ENCODE assay signal across 22 cellular contexts in the genomic region with DNA sequence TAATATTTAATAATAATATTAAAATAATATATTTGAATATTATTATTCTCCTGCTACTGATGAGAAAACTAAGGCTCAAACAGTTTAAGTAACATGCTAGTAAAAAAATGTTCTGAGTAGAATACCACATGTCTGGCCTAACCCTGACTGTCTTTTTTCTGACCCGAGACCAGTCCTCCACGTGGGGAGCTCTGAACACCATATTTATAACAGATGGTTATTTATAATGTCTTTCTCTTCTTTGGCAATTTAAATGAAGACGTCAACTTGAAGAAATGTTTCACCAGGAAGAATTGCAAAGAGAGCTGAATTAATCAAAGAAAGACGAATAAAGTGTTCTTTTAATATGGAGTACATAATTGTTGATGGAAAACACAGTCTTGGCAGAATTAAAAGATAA.
DNase-seq lines count a peak whose midpoint lies in the region; ATAC-seq and TF ChIP-seq lines count a peak whose summit lies in the region.
"Had no signal": no experiment of that assay in that cellular context is flagged by ENCODE, and none has a peak within 500 bp of the region (broad histone marks: within the 10 kb centered on the region; RNA-seq: fewer than 3 reads in every experiment).

No MANE protein-coding gene starts in this region.

- H3K27ac Mint-ChIP-seq in WTC11 (no peak overlapping the region), mesothelial cell of epicardium (peak overlapping the region; percentile 79)
- H3K27ac Mint-ChIP-seq: activated CD4-positive, alpha-beta T cell treated with anti-CD3 and anti-CD28 coated beads, Interleukin-2, amount 10 ng/mL, durations not matched to agents 7 days and 5 days; activated T-helper 2 cell treated with anti-CD3 and anti-CD28 coated beads, Interferon-gamma antibody, Interleukin-2, Interleukin-4, amounts not matched to agents 10 μg/mL and 5 μg/mL and 100 μg/mL, durations not matched to agents 14 hours and 24 hours and 36 hours; T-cell had no signal

- H3K9me3 ChIP-seq in subcutaneous abdominal adipose tissue (ENCODE audit: control insufficient read depth in 5 of 5, low read length in 5 of 5) = no peaks in the 10 kb centered on the region
- H3K9me3 ChIP-seq: mucosa of descending colon, neutrophil had no signal

- H3K9ac ChIP-seq in subcutaneous abdominal adipose tissue (ENCODE audit: low read length in 5 of 5) = no peak overlapping the region

- H3K9me3 Mint-ChIP-seq in WTC11 (0 out of 2 replicates have a peak, but pooled peaks cover 4% of the 10 kb centered on the region), mesothelial cell of epicardium (no peaks in the 10 kb centered on the region)
- H3K9me3 Mint-ChIP-seq: activated CD4-positive, alpha-beta T cell treated with anti-CD3 and anti-CD28 coated beads, Interleukin-2, amount 10 ng/mL, durations not matched to agents 7 days and 5 days; activated T-helper 2 cell treated with anti-CD3 and anti-CD28 coated beads, Interferon-gamma antibody, Interleukin-2, Interleukin-4, amounts not matched to agents 10 μg/mL and 5 μg/mL and 100 μg/mL, durations not matched to agents 14 hours and 24 hours and 36 hours; central memory CD8-positive, alpha-beta T cell; T-cell had no signal

- POLR2A ChIA-PET in WTC11 (lab: Charles Lee) = no interaction called here

- TF ChIP-seq CTCF in WTC11 (IDR thresholded peaks at IDR 0.05) (no peak), mesothelial cell of epicardium (IDR thresholded peaks at IDR 0.05; ENCODE audit: unreplicated experiment) (no peak)

- no peak for DNase-seq in WTC11 (ENCODE audit: low spot score)
- DNase-seq in fibroblast of gingiva (ENCODE audit: low read depth) = peak; percentile 75
- DNase-seq in mesothelial cell of epicardium (ENCODE audit: low spot score in 2 of 2, unreplicated experiment in 2 of 2) = no peak
- DNase-seq in NCI-H1436 treated with DMSO at 0.1 percent for 48 hours (lab: John Stamatoyannopoulos, UW) = no peak
- DNase-seq in hypothalamus (lab: John Stamatoyannopoulos, UW) = no peak
- no peak for DNase-seq in dermis blood vessel endothelial cell
- DNase-seq: activated CD4-positive, alpha-beta T cell treated with anti-CD3 and anti-CD28 coated beads, Interleukin-2, amount 10 ng/mL, durations not matched to agents 7 days and 5 days; DMS 273 treated with DMSO at 0.1 percent for 48 hours; effector memory CD4-positive, alpha-beta T cell; foreskin keratinocyte; mucosa of descending colon; NCI-H1105 treated with DMSO at 0.1 percent for 48 hours; NCI-H2107; NCI-H524; stimulated activated CD4-positive, alpha-beta T cell treated with anti-CD3 and anti-CD28 coated beads, Interleukin-2, amount 100 ng/mL, for 24 hours; stimulated activated naive CD4-positive, alpha-beta T cell treated with Interleukin-2 at 50 U/mL for 16 hours; T-cell had no signal

- no peaks in the 10 kb centered on the region for H3K36me3 Mint-ChIP-seq in WTC11
- no peaks in the 10 kb centered on the region for H3K36me3 Mint-ChIP-seq in mesothelial cell of epicardium
- H3K36me3 Mint-ChIP-seq: T-cell had no signal

- H3K4me3 Mint-ChIP-seq in WTC11 = no peak overlapping the region
- no peak overlapping the region for H3K4me3 Mint-ChIP-seq in mesothelial cell of epicardium
- H3K4me3 Mint-ChIP-seq: activated CD4-positive, alpha-beta T cell treated with anti-CD3 and anti-CD28 coated beads, Interleukin-2, amount 10 ng/mL, durations not matched to agents 7 days and 5 days; central memory CD8-positive, alpha-beta T cell; T-cell had no signal

- no peaks in the 10 kb centered on the region for H3K27me3 ChIP-seq in subcutaneous abdominal adipose tissue (ENCODE audit: control insufficient read depth in 5 of 5, insufficient read depth in 4 of 5, low read length in 5 of 5)
- H3K27me3 ChIP-seq: foreskin keratinocyte, neutrophil had no signal

- H3K27me3 Mint-ChIP-seq in WTC11 (ENCODE audit: low read depth) (no peaks in the 10 kb centered on the region), mesothelial cell of epicardium (ENCODE audit: low read depth) (peaks cover 3% of the 10 kb centered on the region)

- peaks cover 3 to 49% (median 41%) of the 10 kb centered on the region in 5 donors for H3K4me1 ChIP-seq in subcutaneous abdominal adipose tissue (ENCODE audit: control insufficient read depth in 5 of 5, insufficient read depth in 5 of 5, low read length in 5 of 5)

- CTCF ChIA-PET in WTC11 (lab: Charles Lee) = no interaction called here

- no peak overlapping the region for H3K4me3 ChIP-seq in subcutaneous abdominal adipose tissue (ENCODE audit: low read depth in 1 of 5, low read length in 5 of 5)
- H3K4me3 ChIP-seq: mucosa of descending colon had no signal

- H3K4me1 Mint-ChIP-seq in WTC11 (peaks cover 32% of the 10 kb centered on the region), mesothelial cell of epicardium (peaks cover 41% of the 10 kb centered on the region)

- H3K27ac ChIP-seq in subcutaneous abdominal adipose tissue (ENCODE audit: low read depth, low read length) = peak overlapping the region; percentile 63
- H3K27ac ChIP-seq: foreskin keratinocyte, neutrophil had no signal

- ATAC-seq in WTC11 = no peak
- no peak for ATAC-seq in GM19467 (IDR thresholded peaks at IDR 0.05; ENCODE audit: unreplicated experiment)
- ATAC-seq: foreskin keratinocyte, mucosa of descending colon, T-cell had no signal

- H3K36me3 ChIP-seq in subcutaneous abdominal adipose tissue (ENCODE audit: control insufficient read depth in 5 of 5, insufficient read depth in 5 of 5, low read length in 5 of 5) = no peaks in the 10 kb centered on the region
- H3K36me3 ChIP-seq: neutrophil had no signal

TF ChIP-seq in WTC11, 78 proteins besides CTCF, POLR2A, EP300 and RAD21:
- TF ChIP-seq ZNF396 (CRISPR knock-in tag; IDR thresholded peaks at IDR 0.05; ENCODE audit: borderline replicate concordance) (no peak), FOXP1 (CRISPR knock-in tag; IDR thresholded peaks at IDR 0.05; ENCODE audit: borderline replicate concordance) (no peak), HMGA2 (CRISPR knock-in tag; IDR thresholded peaks at IDR 0.05) (peak; percentile 64; the same call in 1 of the 2 replicates)
TF ChIP-seq in WTC11: peak in this region for 1.
